Comparison of ENCODE assay signal across 8 cellular contexts in the genomic region with DNA sequence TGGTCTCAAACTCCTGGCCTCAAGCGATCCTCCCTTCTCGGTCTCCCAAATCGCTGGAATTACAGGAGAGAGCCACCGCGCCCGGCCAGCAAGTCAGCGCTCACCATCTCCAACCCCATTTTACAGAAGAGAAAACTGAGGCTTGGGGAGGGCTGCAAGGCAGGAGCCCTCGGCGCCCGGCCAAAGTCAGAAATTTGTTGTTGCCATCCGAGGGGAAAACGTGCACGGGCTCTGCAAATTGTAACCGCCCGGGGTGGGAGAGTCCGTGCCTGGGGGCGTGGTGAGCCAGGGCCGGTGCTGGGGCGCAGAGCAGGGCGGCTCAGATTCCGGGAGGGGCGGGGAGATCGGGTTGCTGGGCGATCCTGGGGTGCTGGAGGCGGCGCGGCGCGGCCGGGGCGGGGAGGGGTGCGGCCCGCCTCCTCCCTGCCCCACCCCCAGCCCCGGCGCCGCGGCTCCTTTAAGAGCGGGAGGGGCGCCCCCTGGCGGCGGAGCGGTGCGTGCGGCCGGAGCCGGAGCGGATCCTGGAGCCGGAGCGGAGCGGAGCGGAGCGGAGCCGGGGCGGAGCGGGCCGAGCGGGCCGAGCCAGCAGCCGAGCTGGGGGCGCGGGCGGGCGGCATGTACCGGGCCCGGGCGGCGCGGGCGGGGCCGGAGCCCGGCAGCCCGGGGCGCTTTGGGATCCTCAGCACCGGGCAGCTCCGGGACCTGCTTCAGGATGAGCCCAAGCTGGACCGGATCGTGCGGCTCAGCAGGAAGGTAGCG. TPM values are rescaled to one million over a fixed set of nuclear protein-coding genes. Genes with fewer than 3 reads are reported as not detected.
A peak's percentile ranks its signal among the peaks of the same experiment; 100 is the strongest.
DNase-seq lines count a peak whose midpoint lies in the region; ATAC-seq and TF ChIP-seq lines count a peak whose summit lies in the region.

A gene with protein sequence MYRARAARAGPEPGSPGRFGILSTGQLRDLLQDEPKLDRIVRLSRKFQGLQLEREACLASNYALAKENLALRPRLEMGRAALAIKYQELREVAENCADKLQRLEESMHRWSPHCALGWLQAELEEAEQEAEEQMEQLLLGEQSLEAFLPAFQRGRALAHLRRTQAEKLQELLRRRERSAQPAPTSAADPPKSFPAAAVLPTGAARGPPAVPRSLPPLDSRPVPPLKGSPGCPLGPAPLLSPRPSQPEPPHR (plus strand): TSS at position 488 of the 759 bp plus-strand sequence. CDS start 128 bp downstream, at position 616.

- H3K4me1 ChIP-seq in adrenal gland (replicated peaks in 1 of 2) (no peaks in the 10 kb centered on the region), prostate gland (replicated peaks) (peaks cover 8% of the 10 kb centered on the region)

- H3K9me3 ChIP-seq in adrenal gland (replicated peaks in 1 of 3) (no peaks in the 10 kb centered on the region), prostate gland (no peaks in the 10 kb centered on the region)

- DNase-seq in HFF-Myc (ENCODE audit: extremely low read depth, low read depth), result peak; percentile 42
- peak; percentile 93 for DNase-seq in NB4 (ENCODE audit: low read depth)
- peak; percentile 89 for DNase-seq in T follicular helper cell (ENCODE audit: low read depth)
- DNase-seq in adrenal gland, result peak; percentile 84 to 94 (median 92)
- DNase-seq in left ventricle myocardium superior, result peak; percentile 97
- DNase-seq in prostate gland (ENCODE audit: low spot score), result peak; percentile 87
- DNase-seq in ureter (ENCODE audit: low spot score), result peak; percentile 91

- H3K36me3 ChIP-seq in adrenal gland (replicated peaks in 1 of 2) (no peaks in the 10 kb centered on the region), prostate gland (no peaks in the 10 kb centered on the region)

- TF ChIP-seq POLR2A in NB4 (IDR thresholded peaks at IDR 0.05; ENCODE audit: extremely low read depth, insufficient read length), result no peak
- peak in 1 of 2 donors; percentile 73 for TF ChIP-seq POLR2A in adrenal gland (IDR thresholded peaks at IDR 0.05)
- peak; percentile 35 for TF ChIP-seq POLR2A in prostate gland (IDR thresholded peaks at IDR 0.05)

- WGBS in adrenal gland, 4 donors, result 3 to 22% (median 11%) methylated on average over 7 to 76 of the region's 79 CpGs
- WGBS in prostate gland, result 3% methylated on average over 60 of the region's 79 CpGs

- TF ChIP-seq CTCF in HFF-Myc (IDR thresholded peaks at IDR 0.05; ENCODE audit: low read depth, low read length, missing control alignments) (peak; percentile 50), NB4 (IDR thresholded peaks at IDR 0.05; ENCODE audit: low read depth, low read length) (peak; percentile 76), adrenal gland (IDR thresholded peaks at IDR 0.05) (peak in 5 of 6 experiments; percentile 13 to 99 (median 79)), prostate gland (IDR thresholded peaks at IDR 0.05) (peak; percentile 88 to 97 (median 92))

- H3K27me3 ChIP-seq in adrenal gland (no peaks in the 10 kb centered on the region), prostate gland (replicated peaks; ENCODE audit: insufficient read depth) (no peaks in the 10 kb centered on the region)

- H3K27ac ChIP-seq in adrenal gland (peak within 1 kb of the TSS in 1 of 5 donors; percentile 22), prostate gland (peak within 1 kb of the TSS in 1 of 2 donors; percentile 24)

- peak; percentile 97 for ATAC-seq in left ventricle myocardium superior

- H3K4me3 ChIP-seq in GM08714 (ENCODE audit: low read length) (peak within 1 kb of the TSS; percentile 35), HFF-Myc (replicated peaks; ENCODE audit: low read depth, low read length) (peak within 1 kb of the TSS; percentile 50), NB4 (ENCODE audit: low read depth, low read length) (no peak within 1 kb of the TSS), adrenal gland (peak within 1 kb of the TSS in 1 of 4 donors; percentile 71), prostate gland (peak within 1 kb of the TSS; percentile 66 to 81)

- intact Hi-C loops in adrenal gland (cut with DNase I) (loop anchor here (5.0 kb wide), 1 partner anchor 60 kb away; no protein-coding TSS in a partner anchor), left ventricle myocardium superior (cut with micrococcal nuclease) (loop anchor here (10.0 kb wide), 1 partner anchor 63 kb away; no protein-coding TSS in a partner anchor), prostate gland (cut with DNase I) (no loop called here)

RNA-seq across cellular contexts. Expression of the gene that starts here (rescaled TPM):
- 1 to 10 TPM in 5 of 8 donors, under 1 TPM in 3; 0.54 to 7.0 (median 2.0) TPM for total RNA-seq in adrenal gland
- polyA plus RNA-seq in adrenal gland, result 1 to 10 TPM in 2 of 3 donors, under 1 TPM in 1; 0.20 to 2.0 (median 1.4) TPM
- total RNA-seq in left ventricle myocardium superior, result 3.3 TPM
- total RNA-seq in prostate gland, result 10 to 100 TPM in 1 of 2 donors, 1 to 10 TPM in 1; 6.0 to 19.5 TPM
- total RNA-seq in ureter, result 0.86 TPM

Comparison
In these comparisons a context has a peak if more than half of its experiments do, and no peak if none do; other contexts are left out.
1. Peak in DNase-seq in ureter; RNA of the gene not detected or under 1 TPM.
2. DNase-seq: peak in every context shown above with its lines; median percentile 97 in left ventricle myocardium superior; 93 in NB4; 92 in adrenal gland; 91 in ureter; 89 in T follicular helper cell; 87 in prostate gland; 42 in HFF-Myc.